In the genomic region with DNA sequence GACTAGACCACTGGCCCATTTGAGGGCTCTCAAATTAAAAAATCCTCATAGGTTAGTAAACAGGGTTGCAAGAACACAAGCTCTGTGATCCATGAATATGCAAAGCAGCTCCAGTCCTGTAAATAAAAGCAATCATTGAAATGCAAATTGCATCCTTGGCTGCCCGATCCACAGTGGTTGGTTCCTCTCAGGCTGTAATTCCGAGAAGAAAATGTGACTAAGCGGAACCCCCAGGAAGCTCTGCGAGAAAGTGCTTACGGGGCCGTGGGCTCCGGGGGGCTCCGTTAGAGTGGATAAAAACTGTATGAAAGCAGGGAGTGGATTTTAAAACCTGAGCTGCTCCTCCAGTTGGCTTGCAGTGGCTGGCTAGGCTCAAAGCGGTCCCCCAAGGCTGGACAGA, we compare ENCODE assay signal across 13 cellular contexts. TPM values are rescaled to one million over a fixed set of nuclear protein-coding genes. Genes with fewer than 3 reads are reported as not detected.
DNase-seq lines count a peak whose midpoint lies in the region; ATAC-seq, FAIRE-seq and TF ChIP-seq lines count a peak whose summit lies in the region.
"Had no signal": no experiment of that assay in that cellular context is flagged by ENCODE, and none has a peak within 500 bp of the region (broad histone marks: within the 10 kb centered on the region; RNA-seq: fewer than 3 reads in every experiment).

No MANE protein-coding gene starts in this region.

- no peak for TF ChIP-seq CTCF in stomach (IDR thresholded peaks at IDR 0.05)

- H3K27me3 ChIP-seq in HUES64 (ENCODE audit: insufficient read depth, low read length), result peaks cover 12% of the 10 kb centered on the region
- H3K27me3 ChIP-seq in stomach, result peaks cover 0 to 36% (median 5%) of the 10 kb centered on the region in 3 donors

- H3K36me3 Mint-ChIP-seq in activated CD4-positive, alpha-beta memory T cell treated with anti-CD3 and anti-CD28 coated beads for 36 hours, result no peaks in the 10 kb centered on the region

- POLR2A ChIA-PET in activated CD4-positive, alpha-beta memory T cell treated with anti-CD3 and anti-CD28 coated beads for 36 hours (lab: Charles Lee), result no interaction called here

- peak overlapping the region; percentile 96 for H3K27ac ChIP-seq in HUES64 (ENCODE audit: low read depth, low read length)
- H3K27ac ChIP-seq in cingulate gyrus (ENCODE audit: low read depth, low read length), result peak overlapping the region; percentile 89
- H3K27ac ChIP-seq in mesodermal cell (ENCODE audit: low read depth, low read length, severe bottlenecking), result no peak overlapping the region
- peak overlapping the region; percentile 78 to 88 (median 87) for H3K27ac ChIP-seq in stomach
- H3K27ac ChIP-seq: spleen had no signal

- H3K9me3 Mint-ChIP-seq in activated CD4-positive, alpha-beta memory T cell treated with anti-CD3 and anti-CD28 coated beads for 36 hours, result no peaks in the 10 kb centered on the region
- H3K9me3 Mint-ChIP-seq: CD4-positive, alpha-beta memory T cell had no signal

- peaks cover 19% of the 10 kb centered on the region for H3K4me1 Mint-ChIP-seq in activated CD4-positive, alpha-beta memory T cell treated with anti-CD3 and anti-CD28 coated beads for 36 hours (ENCODE audit: low read depth)

- H3K36me3 ChIP-seq in HUES64 (ENCODE audit: insufficient read depth, low read length) (peaks cover 13% of the 10 kb centered on the region), mesodermal cell (ENCODE audit: control insufficient read depth, insufficient read depth, low read length) (no peaks in the 10 kb centered on the region), stomach (peaks cover 0 to 19% (median 5%) of the 10 kb centered on the region in 4 donors)
- H3K36me3 ChIP-seq: spleen had no signal

- peaks cover 33% of the 10 kb centered on the region for H3K27me3 Mint-ChIP-seq in activated CD4-positive, alpha-beta memory T cell treated with anti-CD3 and anti-CD28 coated beads for 36 hours

- H3K27ac Mint-ChIP-seq in activated CD4-positive, alpha-beta memory T cell treated with anti-CD3 and anti-CD28 coated beads for 36 hours, result no peak overlapping the region
- H3K27ac Mint-ChIP-seq: CD4-positive, alpha-beta memory T cell had no signal

- no peak for DNase-seq in stomach
- no peak for DNase-seq in activated CD4-positive, alpha-beta memory T cell treated with anti-CD3 and anti-CD28 coated beads for 36 hours
- no peak for DNase-seq in frontal cortex (ENCODE audit: low spot score in 2 of 2)
- DNase-seq: CD4-positive, alpha-beta memory T cell; mesenchymal stem cell; NCI-H524 treated with DMSO at 0.1 percent for 48 hours; spleen had no signal

- H3K9me3 ChIP-seq in HUES64 (ENCODE audit: insufficient read depth, low read depth, low read length) (no peaks in the 10 kb centered on the region), mesodermal cell (ENCODE audit: control insufficient read depth, low read length) (no peaks in the 10 kb centered on the region), stomach (no peaks in the 10 kb centered on the region)
- H3K9me3 ChIP-seq: spleen had no signal

- H3K4me3 ChIP-seq in HUES64 (ENCODE audit: low read length), result peak overlapping the region; percentile 81
- peak overlapping the region; percentile 59 for H3K4me3 ChIP-seq in mesodermal cell (ENCODE audit: extremely low read depth, insufficient read depth, low read length, poor library complexity, severe bottlenecking)
- peak overlapping the region; percentile 67 to 80 (median 70) for H3K4me3 ChIP-seq in stomach

- intact Hi-C loops in stomach (cut with DNase I; ENCODE audit: low total_unique reads), result loop anchor here (10.0 kb wide), 1 partner anchor 167 kb away; the partner anchor contains the start of genes IQCK and KNOP1
- intact Hi-C loops in activated CD4-positive, alpha-beta memory T cell treated with anti-CD3 and anti-CD28 coated beads for 36 hours (cut with micrococcal nuclease), result loop anchor here (10.0 kb wide), 2 partner anchors 167 to 797 kb away; partner anchors contain the start of genes IQCK and KNOP1

- ATAC-seq in HG03460 (IDR thresholded peaks at IDR 0.05; ENCODE audit: unreplicated experiment) (no peak), HG02623 (IDR thresholded peaks at IDR 0.05; ENCODE audit: unreplicated experiment) (no peak)
- ATAC-seq: SK-N-SH treated with all-trans-retinoic acid at 6 μM for 48 hours had no signal

- no peak for TF ChIP-seq POLR2A in stomach (IDR thresholded peaks at IDR 0.05)

- WGBS in HUES64, result 3% methylated on average over 9 of the region's 9 CpGs
- WGBS in mesodermal cell (ENCODE audit: insufficient coverage in 2 of 2), 2 experiments, result 17 to 21% methylated on average over 4 to 8 of the region's 9 CpGs
- WGBS in stomach, 5 donors, result 37 to 62% (median 41%) methylated on average over 9 of the region's 9 CpGs

- TF ChIP-seq EP300 in stomach (IDR thresholded peaks at IDR 0.05), result no peak

- no peak overlapping the region for H3K4me3 Mint-ChIP-seq in activated CD4-positive, alpha-beta memory T cell treated with anti-CD3 and anti-CD28 coated beads for 36 hours

- H3K9ac ChIP-seq in HUES64 (ENCODE audit: low read depth, low read length), result peak overlapping the region; percentile 69

- CTCF ChIA-PET in activated CD4-positive, alpha-beta memory T cell treated with anti-CD3 and anti-CD28 coated beads for 36 hours (lab: Charles Lee), result interaction anchor here (0.9 to 1.5 kb wide), 2 partner anchors 25 to 281 kb away, joined by 3 to 7 read pairs; no protein-coding TSS in a partner anchor

- H3K4me1 ChIP-seq in HUES64 (ENCODE audit: insufficient read depth, low read length) (peaks cover 25% of the 10 kb centered on the region), mesodermal cell (ENCODE audit: control insufficient read depth, insufficient read depth, low read length, poor library complexity, severe bottlenecking) (peaks cover 3% of the 10 kb centered on the region), stomach (peaks cover 18 to 71% (median 41%) of the 10 kb centered on the region in 4 donors)

- no peak for FAIRE-seq in frontal cortex (lab: Jason Lieb, UNC)

RNA-seq across cellular contexts. Expression of gene GPRC5B, which starts 2.5 kb away (rescaled TPM):
- 67.1 TPM for polyA plus RNA-seq in HUES64 (2013, experiment 1 of 2)
- polyA plus RNA-seq in HUES64 (2013, experiment 2 of 2), result 63.2 TPM
- 23.8 TPM for polyA plus RNA-seq in mesodermal cell (2013, experiment 1 of 2)
- 16.4 TPM for polyA plus RNA-seq in mesodermal cell (2013, experiment 2 of 2)
- total RNA-seq in stomach (10 to 100 TPM in 3 of 5 donors, 1 to 10 TPM in 2; 6.1 to 77.2 (median 24.2) TPM), frontal cortex (35.1 TPM)
- polyA plus RNA-seq in stomach, result 10 to 100 TPM; 16.3 to 30.3 (median 24.9) TPM
- total RNA-seq in activated CD4-positive, alpha-beta memory T cell treated with anti-CD3 and anti-CD28 coated beads for 36 hours, result not detected
- total RNA-seq: CD4-positive, alpha-beta memory T cell had no signal

Comparison
In these comparisons a context has a peak if more than half of its experiments do, and no peak if none do; other contexts are left out.
1. RNA of gene GPRC5B, which starts 2.5 kb away (total RNA-seq): 35.1 TPM in frontal cortex (single experiment) and 6.1 to 77.2 TPM in stomach; not detected in activated CD4-positive, alpha-beta memory T cell treated with anti-CD3 and anti-CD28 coated beads for 36 hours; every median in the first group is over 4 times any median in the second.
2. Peak in every context shown above with its lines, with median percentiles within 50 percentile points of each other: H3K4me3 ChIP-seq.